In genomic region chr3:111498022-111498421, GRCh38 we compare ENCODE assay signal across 15 cellular contexts. TPM values are rescaled to one million over a fixed set of nuclear protein-coding genes. Genes with fewer than 3 reads are reported as not detected.
DNase-seq lines count a peak whose midpoint lies in the region; ATAC-seq and TF ChIP-seq lines count a peak whose summit lies in the region.
"Had no signal": no experiment of that assay in that cellular context is flagged by ENCODE, and none has a peak within 500 bp of the region (broad histone marks: within the 10 kb centered on the region; RNA-seq: fewer than 3 reads in every experiment).

No MANE protein-coding gene starts in this region.

- no peaks in the 10 kb centered on the region for H3K4me1 Mint-ChIP-seq in GM23338
- H3K4me1 Mint-ChIP-seq in central memory CD8-positive, alpha-beta T cell = no peaks in the 10 kb centered on the region
- H3K4me1 Mint-ChIP-seq in activated CD4-positive, alpha-beta T cell treated with anti-CD3 and anti-CD28 coated beads for 36 hours = no peaks in the 10 kb centered on the region
- H3K4me1 Mint-ChIP-seq: B cell, CD14-positive monocyte had no signal

- TF ChIP-seq CTCF in C4-2B (conservative IDR thresholded peaks at IDR 0.05) (no peak), GM23338 (conservative IDR thresholded peaks at IDR 0.05; ENCODE audit: low read depth in 2 of 2) (no peak), right lobe of liver (IDR thresholded peaks at IDR 0.05) (no peak)

- H3K9me2 ChIP-seq in GM23338 (ENCODE audit: insufficient read depth) = peaks cover 11% of the 10 kb centered on the region; the same call in 1 of the 2 replicates

- H3K4me1 ChIP-seq in GM23338 (ENCODE audit: insufficient read depth) = no peaks in the 10 kb centered on the region
- H3K4me1 ChIP-seq in right lobe of liver = no peaks in the 10 kb centered on the region
- H3K4me1 ChIP-seq: Caco-2 had no signal

- H3F3A ChIP-seq in GM23338 (replicated peaks; ENCODE audit: low read depth) = no peaks in the 10 kb centered on the region

- WGBS in right lobe of liver (ENCODE audit: insufficient coverage, low coverage, low lambda C conversion rate, missing lambda C conversion rate) = 24% methylated on average over 3 of the region's 3 CpGs

- ATAC-seq in GM23338 (no peak), right lobe of liver (peak; percentile 99 to 100 (median 99))
- no peak for ATAC-seq in central memory CD8-positive, alpha-beta T cell (replicated peaks; ENCODE audit: extremely low read depth, poor library complexity, severe bottlenecking)
- ATAC-seq in activated CD4-positive, alpha-beta T cell treated with anti-CD3 and anti-CD28 coated beads for 36 hours = no peak
- ATAC-seq: CD8-positive, alpha-beta T cell; GM12878 had no signal

- intact Hi-C loops in right lobe of liver (cut with DNase I) = no loop called here
- intact Hi-C loops in activated CD4-positive, alpha-beta T cell treated with anti-CD3 and anti-CD28 coated beads for 36 hours (cut with DNase I, micrococcal nuclease) = no loop called here

- H3K36me3 ChIP-seq in GM23338 (ENCODE audit: insufficient read depth) (no peaks in the 10 kb centered on the region), right lobe of liver (no peaks in the 10 kb centered on the region)

- no peaks in the 10 kb centered on the region; the same call in 2 of the 3 replicates for H3K36me3 Mint-ChIP-seq in GM23338 (ENCODE audit: low read depth)
- peaks cover 2% of the 10 kb centered on the region for H3K36me3 Mint-ChIP-seq in central memory CD8-positive, alpha-beta T cell (ENCODE audit: insufficient read depth)
- no peaks in the 10 kb centered on the region for H3K36me3 Mint-ChIP-seq in activated CD4-positive, alpha-beta T cell treated with anti-CD3 and anti-CD28 coated beads for 36 hours (ENCODE audit: low read depth)
- H3K36me3 Mint-ChIP-seq: CD14-positive monocyte; CD8-positive, alpha-beta T cell had no signal

- DNase-seq in GM23338 (ENCODE audit: low spot score) = no peak
- no peak for DNase-seq in central memory CD8-positive, alpha-beta T cell (ENCODE audit: low spot score in 2 of 2)
- peak in 2 of 3 donors; percentile 44 to 72 for DNase-seq in right lobe of liver
- no peak for DNase-seq in T-helper 2 cell
- no peak for DNase-seq in activated CD4-positive, alpha-beta T cell treated with anti-CD3 and anti-CD28 coated beads for 36 hours
- no peak for DNase-seq in HuH-7.5 (ENCODE audit: low spot score)
- DNase-seq: Caco-2; CD8-positive, alpha-beta T cell; H7 had no signal

- no peak overlapping the region for H3K27ac Mint-ChIP-seq in GM23338
- H3K27ac Mint-ChIP-seq in central memory CD8-positive, alpha-beta T cell (ENCODE audit: low read depth) = peak overlapping the region; percentile 16
- no peak overlapping the region for H3K27ac Mint-ChIP-seq in activated CD4-positive, alpha-beta T cell treated with anti-CD3 and anti-CD28 coated beads for 36 hours
- H3K27ac Mint-ChIP-seq: B cell; CD8-positive, alpha-beta T cell had no signal

- no peak overlapping the region for H3K4me3 ChIP-seq in GM23338
- H3K4me3 ChIP-seq in right lobe of liver = no peak overlapping the region
- H3K4me3 ChIP-seq: GM12878 had no signal

- CTCF ChIA-PET in activated CD4-positive, alpha-beta T cell treated with anti-CD3 and anti-CD28 coated beads for 36 hours (lab: Charles Lee) = no interaction called here

- peak overlapping the region; percentile 48; the same call in 1 of the 2 replicates for H3K27ac ChIP-seq in C4-2B
- H3K27ac ChIP-seq in GM23338 (ENCODE audit: low read depth) = no peak overlapping the region
- peak overlapping the region in 2 of 3 donors; percentile 14 to 21 for H3K27ac ChIP-seq in right lobe of liver

- H3K27me3 Mint-ChIP-seq in GM23338 (ENCODE audit: insufficient read depth, low read depth, poor library complexity) = peaks cover 3% of the 10 kb centered on the region
- H3K27me3 Mint-ChIP-seq in central memory CD8-positive, alpha-beta T cell = no peaks in the 10 kb centered on the region
- H3K27me3 Mint-ChIP-seq in activated CD4-positive, alpha-beta T cell treated with anti-CD3 and anti-CD28 coated beads for 36 hours = no peaks in the 10 kb centered on the region
- H3K27me3 Mint-ChIP-seq: B cell had no signal

- no peak overlapping the region for H3K4me3 Mint-ChIP-seq in GM23338
- H3K4me3 Mint-ChIP-seq in central memory CD8-positive, alpha-beta T cell = no peak overlapping the region
- no peak overlapping the region for H3K4me3 Mint-ChIP-seq in activated CD4-positive, alpha-beta T cell treated with anti-CD3 and anti-CD28 coated beads for 36 hours
- H3K4me3 Mint-ChIP-seq: B cell; CD14-positive monocyte; CD8-positive, alpha-beta T cell had no signal

- peak overlapping the region; percentile 78; the same call in 1 of the 2 replicates for H2AFZ ChIP-seq in GM23338

- no peaks in the 10 kb centered on the region for H3K9me3 ChIP-seq in right lobe of liver
- H3K9me3 ChIP-seq: Caco-2 had no signal

- no peaks in the 10 kb centered on the region for H3K79me2 ChIP-seq in GM23338 (replicated peaks; ENCODE audit: insufficient read depth)

- no peak for TF ChIP-seq POLR2A in right lobe of liver (IDR thresholded peaks at IDR 0.05)

- H3K4me2 ChIP-seq in GM23338 = no peak overlapping the region

- no peaks in the 10 kb centered on the region for H3K27me3 ChIP-seq in GM23338 (ENCODE audit: insufficient read depth)
- H3K27me3 ChIP-seq in right lobe of liver = no peaks in the 10 kb centered on the region

- H4K20me1 ChIP-seq in GM23338 (replicated peaks; ENCODE audit: insufficient read depth) = no peaks in the 10 kb centered on the region

- POLR2A ChIA-PET in activated CD4-positive, alpha-beta T cell treated with anti-CD3 and anti-CD28 coated beads for 36 hours (lab: Charles Lee) = no interaction called here

- H3K9me3 Mint-ChIP-seq in GM23338 = no peaks in the 10 kb centered on the region; the same call in 2 of the 3 replicates
- H3K9me3 Mint-ChIP-seq in central memory CD8-positive, alpha-beta T cell = no peaks in the 10 kb centered on the region
- peaks cover 8% of the 10 kb centered on the region for H3K9me3 Mint-ChIP-seq in activated CD4-positive, alpha-beta T cell treated with anti-CD3 and anti-CD28 coated beads for 36 hours (ENCODE audit: low read depth)

TF ChIP-seq in GM23338, 12 proteins besides CTCF, POLR2A, EP300 and RAD21 (continues in another document):
- TF ChIP-seq EZH2 (IDR thresholded peaks at IDR 0.05; ENCODE audit: low read depth, unreplicated experiment) (no peak), REST (IDR thresholded peaks at IDR 0.05; ENCODE audit: unreplicated experiment) (no peak), ETS1 (IDR thresholded peaks at IDR 0.05) (no peak), NANOG (IDR thresholded peaks at IDR 0.05; ENCODE audit: borderline replicate concordance) (no peak), EZH2phosphoT487 (IDR thresholded peaks at IDR 0.05; ENCODE audit: unreplicated experiment) (no peak), STAT1 (IDR thresholded peaks at IDR 0.05; ENCODE audit: unreplicated experiment) (no peak), JUNB (IDR thresholded peaks at IDR 0.05; ENCODE audit: unreplicated experiment) (no peak)

RNA-seq across cellular contexts. Expression of gene CD96, which starts 44.0 kb away (rescaled TPM):
- total RNA-seq in GM23338 (2014; rRNA removed; shearing (Covaris generic)) = not detected in 2 replicates
- 0.09 and 0.91 TPM in 2 replicates for polyA plus RNA-seq in GM23338 (2016; fragmentation: Nextera tagmentation; extraction: Ambion mirVana)
- total RNA-seq in right lobe of liver = 1 to 10 TPM in 1 of 6 experiments, under 1 TPM in 5; 0.31 to 1.3 (median 0.79) TPM
- total RNA-seq in activated CD4-positive, alpha-beta T cell treated with anti-CD3 and anti-CD28 coated beads for 36 hours = 10 to 100 TPM; 38.3 to 40.8 TPM
- total RNA-seq: G401, H7, HT-29 had no signal

Comparison
In these comparisons a context has a peak if more than half of its experiments do, and no peak if none do; other contexts are left out.
1. ATAC-seq: peak in right lobe of liver (4 of 4); none in GM23338 (single experiment), central memory CD8-positive, alpha-beta T cell (single experiment) and activated CD4-positive, alpha-beta T cell treated with anti-CD3 and anti-CD28 coated beads for 36 hours (single experiment).
2. DNase-seq: peak in right lobe of liver (2 of 3); none in GM23338 (single experiment), central memory CD8-positive, alpha-beta T cell (0 of 2), T-helper 2 cell (0 of 5), activated CD4-positive, alpha-beta T cell treated with anti-CD3 and anti-CD28 coated beads for 36 hours (single experiment) and HuH-7.5 (single experiment).
3. RNA of gene CD96, which starts 44.0 kb away (total RNA-seq): 38.3 to 40.8 TPM in activated CD4-positive, alpha-beta T cell treated with anti-CD3 and anti-CD28 coated beads for 36 hours; 0.31 to 1.3 TPM in right lobe of liver and not detected in GM23338; every median in the first group is over 10 times any median in the second.